1 cellular context compared by ENCODE assay signal in the genomic region with DNA sequence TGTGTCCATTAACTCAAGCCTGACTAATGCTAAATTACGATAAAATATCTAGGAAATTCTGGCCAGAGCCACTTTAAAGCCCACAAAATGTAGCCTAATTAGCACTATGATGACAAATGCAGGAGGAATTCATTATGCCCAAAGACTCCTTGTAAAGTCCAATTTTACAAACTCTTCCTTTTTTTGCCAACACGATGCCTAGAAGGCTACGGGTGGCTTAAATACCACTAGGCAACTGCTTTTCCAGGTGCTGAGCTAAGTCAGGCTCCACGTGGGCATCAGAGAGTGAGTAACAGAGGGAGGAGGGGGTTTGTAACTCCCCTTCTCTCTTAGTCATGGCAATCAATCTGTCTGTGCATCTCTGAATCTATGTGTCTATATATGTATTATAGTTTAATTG.
TF ChIP-seq lines count a peak whose summit lies in the region.

No MANE protein-coding gene starts in this region.

TF ChIP-seq in IMR-90, 13 proteins besides CTCF, POLR2A, EP300 and RAD21 (continued from another document):
- TF ChIP-seq, protein P1, sequence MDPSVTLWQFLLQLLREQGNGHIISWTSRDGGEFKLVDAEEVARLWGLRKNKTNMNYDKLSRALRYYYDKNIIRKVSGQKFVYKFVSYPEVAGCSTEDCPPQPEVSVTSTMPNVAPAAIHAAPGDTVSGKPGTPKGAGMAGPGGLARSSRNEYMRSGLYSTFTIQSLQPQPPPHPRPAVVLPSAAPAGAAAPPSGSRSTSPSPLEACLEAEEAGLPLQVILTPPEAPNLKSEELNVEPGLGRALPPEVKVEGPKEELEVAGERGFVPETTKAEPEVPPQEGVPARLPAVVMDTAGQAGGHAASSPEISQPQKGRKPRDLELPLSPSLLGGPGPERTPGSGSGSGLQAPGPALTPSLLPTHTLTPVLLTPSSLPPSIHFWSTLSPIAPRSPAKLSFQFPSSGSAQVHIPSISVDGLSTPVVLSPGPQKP (IDR thresholded peaks at IDR 0.05; ENCODE audit: borderline replicate concordance, low read depth, low read length) = no peak
- TF ChIP-seq CHD1 (IDR thresholded peaks at IDR 0.05; ENCODE audit: low read depth, low read length) (no peak), FOS (IDR thresholded peaks at IDR 0.05; ENCODE audit: low read depth, low read length) (no peak), NFE2L2 (IDR thresholded peaks at IDR 0.05; ENCODE audit: low read depth, low read length) (no peak), RFX5 (IDR thresholded peaks at IDR 0.05; ENCODE audit: low read depth, low read length) (no peak)
